ENCODE assay signal across 1 cellular context in the genomic region with DNA sequence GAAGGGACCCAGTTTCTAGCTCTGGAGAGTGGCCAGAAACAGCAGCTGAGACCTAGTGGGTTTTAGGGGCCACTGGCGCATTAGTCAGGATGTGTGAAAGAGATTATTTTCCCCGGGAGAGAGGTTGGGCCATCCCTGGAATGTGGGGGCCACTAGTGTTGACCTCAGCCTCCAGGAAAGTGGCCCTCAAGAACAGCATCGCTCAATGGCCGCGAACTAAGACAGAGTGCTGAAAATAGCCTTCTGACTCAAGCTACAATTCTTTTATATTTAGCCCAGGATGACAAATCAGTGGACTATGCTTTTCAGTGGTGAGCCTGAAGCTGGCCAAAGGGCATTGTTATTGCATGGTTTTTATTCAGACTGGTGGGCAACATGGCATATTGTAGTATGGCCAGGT.
TF ChIP-seq lines count a peak whose summit lies in the region.

No MANE protein-coding gene starts in this region.

TF ChIP-seq in SK-N-SH, 30 proteins besides CTCF, POLR2A, EP300 and RAD21 (continued from another document):
- TF ChIP-seq, protein P1, sequence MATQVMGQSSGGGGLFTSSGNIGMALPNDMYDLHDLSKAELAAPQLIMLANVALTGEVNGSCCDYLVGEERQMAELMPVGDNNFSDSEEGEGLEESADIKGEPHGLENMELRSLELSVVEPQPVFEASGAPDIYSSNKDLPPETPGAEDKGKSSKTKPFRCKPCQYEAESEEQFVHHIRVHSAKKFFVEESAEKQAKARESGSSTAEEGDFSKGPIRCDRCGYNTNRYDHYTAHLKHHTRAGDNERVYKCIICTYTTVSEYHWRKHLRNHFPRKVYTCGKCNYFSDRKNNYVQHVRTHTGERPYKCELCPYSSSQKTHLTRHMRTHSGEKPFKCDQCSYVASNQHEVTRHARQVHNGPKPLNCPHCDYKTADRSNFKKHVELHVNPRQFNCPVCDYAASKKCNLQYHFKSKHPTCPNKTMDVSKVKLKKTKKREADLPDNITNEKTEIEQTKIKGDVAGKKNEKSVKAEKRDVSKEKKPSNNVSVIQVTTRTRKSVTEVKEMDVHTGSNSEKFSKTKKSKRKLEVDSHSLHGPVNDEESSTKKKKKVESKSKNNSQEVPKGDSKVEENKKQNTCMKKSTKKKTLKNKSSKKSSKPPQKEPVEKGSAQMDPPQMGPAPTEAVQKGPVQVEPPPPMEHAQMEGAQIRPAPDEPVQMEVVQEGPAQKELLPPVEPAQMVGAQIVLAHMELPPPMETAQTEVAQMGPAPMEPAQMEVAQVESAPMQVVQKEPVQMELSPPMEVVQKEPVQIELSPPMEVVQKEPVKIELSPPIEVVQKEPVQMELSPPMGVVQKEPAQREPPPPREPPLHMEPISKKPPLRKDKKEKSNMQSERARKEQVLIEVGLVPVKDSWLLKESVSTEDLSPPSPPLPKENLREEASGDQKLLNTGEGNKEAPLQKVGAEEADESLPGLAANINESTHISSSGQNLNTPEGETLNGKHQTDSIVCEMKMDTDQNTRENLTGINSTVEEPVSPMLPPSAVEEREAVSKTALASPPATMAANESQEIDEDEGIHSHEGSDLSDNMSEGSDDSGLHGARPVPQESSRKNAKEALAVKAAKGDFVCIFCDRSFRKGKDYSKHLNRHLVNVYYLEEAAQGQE (IDR thresholded peaks at IDR 0.05; ENCODE audit: low read depth, low read length): peak; percentile 38; the same call in 1 of the 2 replicates
- TF ChIP-seq MEF2A (IDR thresholded peaks at IDR 0.05; ENCODE audit: borderline replicate concordance, low read depth): peak; percentile 100
- TF ChIP-seq FOSL2 (IDR thresholded peaks at IDR 0.05; ENCODE audit: borderline replicate concordance, low read depth): peak; percentile 93
- no peak for TF ChIP-seq CHD2 (IDR thresholded peaks at IDR 0.05; ENCODE audit: low read length, partially characterized antibody)
- peak; percentile 88 for TF ChIP-seq TEAD4 (IDR thresholded peaks at IDR 0.05; ENCODE audit: borderline replicate concordance, insufficient read depth)
- TF ChIP-seq, protein P2, sequence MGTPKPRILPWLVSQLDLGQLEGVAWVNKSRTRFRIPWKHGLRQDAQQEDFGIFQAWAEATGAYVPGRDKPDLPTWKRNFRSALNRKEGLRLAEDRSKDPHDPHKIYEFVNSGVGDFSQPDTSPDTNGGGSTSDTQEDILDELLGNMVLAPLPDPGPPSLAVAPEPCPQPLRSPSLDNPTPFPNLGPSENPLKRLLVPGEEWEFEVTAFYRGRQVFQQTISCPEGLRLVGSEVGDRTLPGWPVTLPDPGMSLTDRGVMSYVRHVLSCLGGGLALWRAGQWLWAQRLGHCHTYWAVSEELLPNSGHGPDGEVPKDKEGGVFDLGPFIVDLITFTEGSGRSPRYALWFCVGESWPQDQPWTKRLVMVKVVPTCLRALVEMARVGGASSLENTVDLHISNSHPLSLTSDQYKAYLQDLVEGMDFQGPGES (IDR thresholded peaks at IDR 0.05; ENCODE audit: low read depth, low read length): no peak
- TF ChIP-seq TCF12 (IDR thresholded peaks at IDR 0.05): peak; percentile 71
- TF ChIP-seq SMC3 (IDR thresholded peaks at IDR 0.05; ENCODE audit: low read depth, low read length): no peak
- TF ChIP-seq FOXJ3 (CRISPR knock-in tag; IDR thresholded peaks at IDR 0.05): no peak
- TF ChIP-seq, protein P3, sequence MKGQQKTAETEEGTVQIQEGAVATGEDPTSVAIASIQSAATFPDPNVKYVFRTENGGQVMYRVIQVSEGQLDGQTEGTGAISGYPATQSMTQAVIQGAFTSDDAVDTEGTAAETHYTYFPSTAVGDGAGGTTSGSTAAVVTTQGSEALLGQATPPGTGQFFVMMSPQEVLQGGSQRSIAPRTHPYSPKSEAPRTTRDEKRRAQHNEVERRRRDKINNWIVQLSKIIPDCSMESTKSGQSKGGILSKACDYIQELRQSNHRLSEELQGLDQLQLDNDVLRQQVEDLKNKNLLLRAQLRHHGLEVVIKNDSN (IDR thresholded peaks at IDR 0.05; ENCODE audit: borderline replicate concordance, low read depth): no peak
- TF ChIP-seq, protein P4, sequence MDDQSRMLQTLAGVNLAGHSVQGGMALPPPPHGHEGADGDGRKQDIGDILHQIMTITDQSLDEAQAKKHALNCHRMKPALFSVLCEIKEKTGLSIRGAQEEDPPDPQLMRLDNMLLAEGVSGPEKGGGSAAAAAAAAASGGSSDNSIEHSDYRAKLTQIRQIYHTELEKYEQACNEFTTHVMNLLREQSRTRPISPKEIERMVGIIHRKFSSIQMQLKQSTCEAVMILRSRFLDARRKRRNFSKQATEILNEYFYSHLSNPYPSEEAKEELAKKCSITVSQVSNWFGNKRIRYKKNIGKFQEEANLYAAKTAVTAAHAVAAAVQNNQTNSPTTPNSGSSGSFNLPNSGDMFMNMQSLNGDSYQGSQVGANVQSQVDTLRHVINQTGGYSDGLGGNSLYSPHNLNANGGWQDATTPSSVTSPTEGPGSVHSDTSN (IDR thresholded peaks at IDR 0.05): peak; percentile 47
- TF ChIP-seq, protein P5, sequence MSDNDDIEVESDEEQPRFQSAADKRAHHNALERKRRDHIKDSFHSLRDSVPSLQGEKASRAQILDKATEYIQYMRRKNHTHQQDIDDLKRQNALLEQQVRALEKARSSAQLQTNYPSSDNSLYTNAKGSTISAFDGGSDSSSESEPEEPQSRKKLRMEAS (IDR thresholded peaks at IDR 0.05; ENCODE audit: low read depth): no peak
- no peak for TF ChIP-seq GATA2 (CRISPR knock-in tag; IDR thresholded peaks at IDR 0.05)
- no peak for TF ChIP-seq FOXM1 (IDR thresholded peaks at IDR 0.05; ENCODE audit: low read depth)
- TF ChIP-seq ELF1 (IDR thresholded peaks at IDR 0.05): no peak
- TF ChIP-seq RXRA (IDR thresholded peaks at IDR 0.05; ENCODE audit: borderline replicate concordance, low read depth): peak; percentile 86
- TF ChIP-seq RFX5 (IDR thresholded peaks at IDR 0.05; ENCODE audit: low read length): no peak
- TF ChIP-seq TAF1 (IDR thresholded peaks at IDR 0.05; ENCODE audit: borderline replicate concordance, low read depth, low read length): no peak
